In the genomic region with DNA sequence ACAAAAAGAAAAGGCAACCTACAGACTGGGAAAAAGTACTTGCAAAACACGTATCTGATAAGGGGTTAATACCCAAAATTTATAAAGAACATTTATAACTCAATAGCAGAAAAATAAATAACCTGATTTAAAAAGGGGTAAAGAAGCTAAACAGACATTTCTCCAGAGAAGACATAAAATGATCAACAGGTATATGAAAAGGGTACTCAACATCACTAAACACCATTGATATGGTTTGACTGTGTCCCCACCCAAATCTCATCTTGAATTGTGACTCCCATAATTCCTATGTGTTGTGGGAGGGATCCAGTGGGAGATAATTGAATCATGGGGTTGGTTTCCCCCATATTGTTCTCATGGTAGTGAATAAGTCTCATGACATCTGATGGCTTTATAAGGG, we compare ENCODE assay signal across 34 cellular contexts.
"Had no signal": no experiment of that assay in that cellular context is flagged by ENCODE, and none has a peak within 500 bp of the region (broad histone marks: within the 10 kb centered on the region; RNA-seq: fewer than 3 reads in every experiment).

No MANE protein-coding gene starts in this region.

- H3K9me3 ChIP-seq: MG63 had no signal

- DNase-seq: Karpas-422, Kasumi-1, MG63, MM.1S, MV-4-11, NCI-H1048, NCI-H1092, NCI-H1092 treated with DMSO at 0.1 percent for 48 hours, NCI-H1105, NCI-H1105 treated with DMSO at 0.1 percent for 48 hours, NCI-H1417, NCI-H1417 treated with DMSO at 0.1 percent for 48 hours, NCI-H1436, NCI-H1436 treated with DMSO at 0.1 percent for 48 hours, NCI-H146, NCI-H1694, NCI-H1694 treated with DMSO at 0.1 percent for 48 hours, NCI-H187, NCI-H187 treated with DMSO at 0.1 percent for 48 hours, NCI-H1930, NCI-H2029, NCI-H2029 treated with DMSO at 0.1 percent for 48 hours, NCI-H2081, NCI-H2081 treated with DMSO at 0.1 percent for 48 hours, NCI-H2107, NCI-H2171, NCI-H2171 treated with DMSO at 0.1 percent for 48 hours, NCI-H2227 treated with DMSO at 0.1 percent for 48 hours, NCI-H226, NCI-H345, NCI-H446, NCI-H446 treated with DMSO at 0.1 percent for 48 hours, NCI-H510A, NCI-H510A treated with DMSO at 0.1 percent for 48 hours had no signal

- H3K36me3 ChIP-seq: MG63 had no signal

- H3K4me3 ChIP-seq: MG63 had no signal
